Comparison of ENCODE assay signal across 25 cellular contexts in genomic region chr3:54719914-54720313, GRCh38.
"Had no signal": no experiment of that assay in that cellular context is flagged by ENCODE, and none has a peak within 500 bp of the region (broad histone marks: within the 10 kb centered on the region; RNA-seq: fewer than 3 reads in every experiment).

No MANE protein-coding gene starts in this region.

- ATAC-seq: effector memory CD8-positive, alpha-beta T cell; esophagus mucosa; gastrocnemius medialis; heart right ventricle; left cardiac atrium; left lung; left ventricle myocardium superior; lower lobe of right lung; mucosa of descending colon; naive thymus-derived CD8-positive, alpha-beta T cell had no signal

- DNase-seq: cortex of kidney; effector CD8-positive, alpha-beta T cell; effector memory CD8-positive, alpha-beta T cell; endodermal cell; erythroblast; esophagus squamous epithelium; foreskin fibroblast; foreskin melanocyte; gastrocnemius medialis; glutamatergic neuron; head of caudate nucleus; heart right ventricle; hippocampal formation; left cardiac atrium; left lung; left ventricle myocardium superior; lower lobe of right lung; mesenchymal stem cell; mucosa of descending colon; naive B cell; naive thymus-derived CD8-positive, alpha-beta T cell had no signal

- FAIRE-seq: islet of Langerhans, keratinocyte had no signal

- H3K4me3 ChIP-seq: esophagus squamous epithelium, gastrocnemius medialis, heart right ventricle, left lung, lower lobe of right lung, mucosa of descending colon had no signal

- H3K4me1 ChIP-seq: esophagus squamous epithelium, gastrocnemius medialis, heart right ventricle, left lung, lower lobe of right lung had no signal

- H3K36me3 ChIP-seq: esophagus squamous epithelium, gastrocnemius medialis, heart right ventricle, left lung, lower lobe of right lung had no signal

- H3K27ac ChIP-seq: epithelial cell of prostate, esophagus squamous epithelium, gastrocnemius medialis, heart right ventricle, left lung, lower lobe of right lung had no signal

- H3K9me3 ChIP-seq: esophagus squamous epithelium, gastrocnemius medialis, lower lobe of right lung, mucosa of descending colon had no signal

- H3K27me3 ChIP-seq: esophagus squamous epithelium, gastrocnemius medialis, heart right ventricle, left lung had no signal
